9 cellular contexts compared by ENCODE assay signal in genomic region chr5:80481019-80481893, GRCh38. TPM values are rescaled to one million over a fixed set of nuclear protein-coding genes. Genes with fewer than 3 reads are reported as not detected.
DNase-seq lines count a peak whose midpoint lies in the region; ATAC-seq and TF ChIP-seq lines count a peak whose summit lies in the region.
"Had no signal": no experiment of that assay in that cellular context is flagged by ENCODE, and none has a peak within 500 bp of the region (broad histone marks: within the 10 kb centered on the region; RNA-seq: fewer than 3 reads in every experiment).

No MANE protein-coding gene starts in this region.

- CTCF ChIA-PET in activated CD8-positive, alpha-beta T cell treated with anti-CD3 and anti-CD28 coated beads for 36 hours (lab: Charles Lee) = interaction anchor here (0.8 to 2.6 kb wide), 11 partner anchors 10 to 684 kb away, joined by 3 to 16 read pairs (median 4); no protein-coding TSS in a partner anchor

- peaks cover 8 to 11% of the 10 kb centered on the region in 2 experiments; a peak in 2 of 4 replicates for H3K4me1 Mint-ChIP-seq in H9
- H3K4me1 Mint-ChIP-seq in activated CD8-positive, alpha-beta T cell treated with anti-CD3 and anti-CD28 coated beads for 36 hours (ENCODE audit: low read depth) = peaks cover 2% of the 10 kb centered on the region

- peaks cover 0 to 53% (median 13%) of the 10 kb centered on the region in 9 donors for H3K36me3 ChIP-seq in heart right ventricle

- no peak overlapping the region for H3K9ac ChIP-seq in H9 (ENCODE audit: extremely low read depth, insufficient read length, low read length)
- H3K9ac ChIP-seq: BLaER1 treated with 17β-estradiol and CSF1 and Interleukin-3, amounts not matched to agents 10 nM and 100 nM had no signal

- no peak overlapping the region for H3K4me3 Mint-ChIP-seq in H9
- no peak overlapping the region for H3K4me3 Mint-ChIP-seq in activated CD8-positive, alpha-beta T cell treated with anti-CD3 and anti-CD28 coated beads for 36 hours

- H3K4me3 ChIP-seq in heart right ventricle = no peak overlapping the region

- H4K5ac ChIP-seq in H9 (ENCODE audit: insufficient read length, low read depth, low read length) = no peak overlapping the region

- H3K9me3 Mint-ChIP-seq in H9 = peaks cover 22 to 30% of the 10 kb centered on the region in 2 experiments
- peaks cover 15% of the 10 kb centered on the region for H3K9me3 Mint-ChIP-seq in activated CD8-positive, alpha-beta T cell treated with anti-CD3 and anti-CD28 coated beads for 36 hours

- H3K23me2 ChIP-seq in H9 (ENCODE audit: insufficient read length, low read depth, low read length, poor library complexity, severe bottlenecking) = no peaks in the 10 kb centered on the region

- no peaks in the 10 kb centered on the region for H3K27me3 ChIP-seq in H9 (ENCODE audit: insufficient read depth, low read length)
- no peaks in the 10 kb centered on the region for H3K27me3 ChIP-seq in heart right ventricle
- H3K27me3 ChIP-seq: BLaER1 treated with 17β-estradiol and CSF1 and Interleukin-3, amounts not matched to agents 10 nM and 100 nM had no signal

- no peak overlapping the region for H2AK5ac ChIP-seq in H9 (ENCODE audit: insufficient read length, low read length)

- H3K4me1 ChIP-seq in H9 (ENCODE audit: insufficient read depth, low read length) (no peaks in the 10 kb centered on the region), heart right ventricle (no peaks in the 10 kb centered on the region)

- H4K20me1 ChIP-seq in H9 (ENCODE audit: control insufficient read depth, insufficient read depth, insufficient read length) = no peaks in the 10 kb centered on the region
- H4K20me1 ChIP-seq: BLaER1 treated with 17β-estradiol and CSF1 and Interleukin-3, amounts not matched to agents 10 nM and 100 nM had no signal

- H3K27me3 Mint-ChIP-seq in H9 (ENCODE audit: low read depth) = no peaks in the 10 kb centered on the region
- peaks cover 2% of the 10 kb centered on the region for H3K27me3 Mint-ChIP-seq in activated CD8-positive, alpha-beta T cell treated with anti-CD3 and anti-CD28 coated beads for 36 hours

- H4K8ac ChIP-seq in H9 (replicated peaks; ENCODE audit: insufficient read length, low read depth, low read length) = no peak overlapping the region

- no peak overlapping the region for H3K14ac ChIP-seq in H9 (ENCODE audit: insufficient read depth, low read length)

- TF ChIP-seq CTCF in H9 (conservative IDR thresholded peaks at IDR 0.05) = peak; percentile 84
- peak; percentile 60 for TF ChIP-seq CTCF in activated CD8-positive, alpha-beta T cell treated with anti-CD3 and anti-CD28 coated beads for 36 hours (IDR thresholded peaks at IDR 0.05)
- TF ChIP-seq CTCF in heart right ventricle (IDR thresholded peaks at IDR 0.05) = peak in 8 of 9 donors; percentile 27 to 75 (median 58)

- no peak overlapping the region for H3K27ac ChIP-seq in H9 (ENCODE audit: insufficient read length, low read depth, low read length)
- no peak overlapping the region for H3K27ac ChIP-seq in heart right ventricle

- no peak overlapping the region for H2BK12ac ChIP-seq in H9 (ENCODE audit: insufficient read length, low read depth, low read length)

- H3K4me2 ChIP-seq in H9 (ENCODE audit: insufficient read depth, insufficient read length, low read length) = no peak overlapping the region

- H2AFZ ChIP-seq in H9 (ENCODE audit: low read length) = no peak overlapping the region

- POLR2A ChIA-PET in activated CD8-positive, alpha-beta T cell treated with anti-CD3 and anti-CD28 coated beads for 36 hours (lab: Charles Lee) = no interaction called here

- no peak overlapping the region for H3K56ac ChIP-seq in H9 (ENCODE audit: insufficient read length, low read depth, low read length)

- H2BK15ac ChIP-seq in H9 (ENCODE audit: low read depth, low read length) = no peak overlapping the region

- no peak overlapping the region for H3K18ac ChIP-seq in H9 (ENCODE audit: insufficient read length, low read depth, low read length)

- H3K9me3 ChIP-seq in H9 (ENCODE audit: control insufficient read depth, low read depth, low read length) (no peaks in the 10 kb centered on the region), heart right ventricle (peaks cover 0 to 39% (median 15%) of the 10 kb centered on the region in 11 donors)

- H3K79me2 ChIP-seq in H9 (ENCODE audit: insufficient read depth, low read length) = no peaks in the 10 kb centered on the region

- no peak overlapping the region for H4K91ac ChIP-seq in H9 (ENCODE audit: insufficient read length, low read depth, low read length)

- no peak overlapping the region for H2BK20ac ChIP-seq in H9 (ENCODE audit: low read depth, low read length, poor library complexity, severe bottlenecking)

- H3K79me1 ChIP-seq in H9 (ENCODE audit: insufficient read depth, low read depth, low read length, poor library complexity, severe bottlenecking) = no peaks in the 10 kb centered on the region

- ATAC-seq in activated CD8-positive, alpha-beta T cell treated with anti-CD3 and anti-CD28 coated beads for 36 hours = peak; percentile 73
- ATAC-seq in heart right ventricle (peak in 5 of 8 donors; percentile 58 to 81 (median 75)), HG02884 (IDR thresholded peaks at IDR 0.05; ENCODE audit: unreplicated experiment) (no peak)

- no peak overlapping the region for H3K4ac ChIP-seq in H9 (ENCODE audit: low read depth, low read length)

- H2BK5ac ChIP-seq in H9 (ENCODE audit: insufficient read length, low read length) = no peak overlapping the region

- peaks cover 24 to 59% (median 52%) of the 10 kb centered on the region in 3 experiments for H3K36me3 Mint-ChIP-seq in H9 (ENCODE audit: insufficient read depth in 1 of 3, low read depth in 3 of 3)
- peaks cover 7% of the 10 kb centered on the region for H3K36me3 Mint-ChIP-seq in activated CD8-positive, alpha-beta T cell treated with anti-CD3 and anti-CD28 coated beads for 36 hours (ENCODE audit: low read depth)

- no peak overlapping the region for H3K27ac Mint-ChIP-seq in H9
- no peak overlapping the region for H3K27ac Mint-ChIP-seq in activated CD8-positive, alpha-beta T cell treated with anti-CD3 and anti-CD28 coated beads for 36 hours

- peak in 2 of 3 experiments; percentile 1 to 4 for DNase-seq in NCI-H1417 (lab: John Stamatoyannopoulos, UW)
- no peak for DNase-seq in NCI-H1417 treated with DMSO at 0.1 percent for 48 hours (lab: John Stamatoyannopoulos, UW)
- peak; percentile 45 for DNase-seq in H9
- peak; percentile 4 for DNase-seq in NCI-H345 treated with DMSO at 0.1 percent for 48 hours (lab: John Stamatoyannopoulos, UW; ENCODE audit: unreplicated experiment)
- peak; percentile 52 for DNase-seq in activated CD8-positive, alpha-beta T cell treated with anti-CD3 and anti-CD28 coated beads for 36 hours
- DNase-seq in heart right ventricle = no peak
- DNase-seq in stimulated activated CD4-positive, alpha-beta T cell treated with anti-CD3 and anti-CD28 coated beads, Interleukin-2, amount 100 ng/mL, for 24 hours = peak; percentile 21 to 22

- WGBS in H9 (ENCODE audit: extremely low coverage, insufficient read length, low lambda C conversion rate) = no CpG with 5 or more reads among the region's 3 CpGs
- 93 to 94% methylated on average over 3 of the region's 3 CpGs for WGBS in heart right ventricle, 2 donors

- H2BK120ac ChIP-seq in H9 (ENCODE audit: low read depth, low read length, poor library complexity, severe bottlenecking) = no peak overlapping the region

- no peak overlapping the region for H3K23ac ChIP-seq in H9 (ENCODE audit: insufficient read length, low read depth, low read length)

- no peak overlapping the region for H3T11ph ChIP-seq in H9 (ENCODE audit: low read length)

- intact Hi-C loops in activated CD8-positive, alpha-beta T cell treated with anti-CD3 and anti-CD28 coated beads for 36 hours (cut with micrococcal nuclease) = loop anchor here (10.0 kb wide), 1 partner anchor 194 kb away; no protein-coding TSS in a partner anchor
- intact Hi-C loops in heart right ventricle (cut with DNase I) = loop anchor here in 6 of 10 donors (10.0 kb wide), 5 partner anchors 174 to 714 kb away; partner anchors contain the start of genes DHFR (in 1 of the 6) and MSH3 (in 1 of the 6)

RNA-seq across cellular contexts. Expression of gene FAM151B, which starts 6.6 kb away (rescaled TPM):
- total RNA-seq in H9 (2021) (0.72 and 0.79 TPM in 2 replicates), heart right ventricle (1 to 10 TPM; 1.3 to 2.8 (median 1.4) TPM)
- total RNA-seq in activated CD8-positive, alpha-beta T cell treated with anti-CD3 and anti-CD28 coated beads for 36 hours = under 1 TPM in 1 of 2 experiments, not detected in 1; 0.25 TPM
- polyA plus RNA-seq in heart right ventricle = under 1 TPM; 0.39 to 0.88 TPM

Comparison
In these comparisons a context has a peak if more than half of its experiments do, and no peak if none do; other contexts are left out.
1. DNase-seq: peak in NCI-H1417 (2 of 3), H9 (single experiment), NCI-H345 treated with DMSO at 0.1 percent for 48 hours (single experiment), activated CD8-positive, alpha-beta T cell treated with anti-CD3 and anti-CD28 coated beads for 36 hours (single experiment) and stimulated activated CD4-positive, alpha-beta T cell treated with anti-CD3 and anti-CD28 coated beads, Interleukin-2, amount 100 ng/mL, for 24 hours (2 of 2); none in NCI-H1417 treated with DMSO at 0.1 percent for 48 hours (single experiment) and heart right ventricle (0 of 2).
2. Peak in every context shown above with its lines, with median percentiles within 50 percentile points of each other: CTCF ChIP-seq.